22 cellular contexts compared by ENCODE assay signal in the genomic region with DNA sequence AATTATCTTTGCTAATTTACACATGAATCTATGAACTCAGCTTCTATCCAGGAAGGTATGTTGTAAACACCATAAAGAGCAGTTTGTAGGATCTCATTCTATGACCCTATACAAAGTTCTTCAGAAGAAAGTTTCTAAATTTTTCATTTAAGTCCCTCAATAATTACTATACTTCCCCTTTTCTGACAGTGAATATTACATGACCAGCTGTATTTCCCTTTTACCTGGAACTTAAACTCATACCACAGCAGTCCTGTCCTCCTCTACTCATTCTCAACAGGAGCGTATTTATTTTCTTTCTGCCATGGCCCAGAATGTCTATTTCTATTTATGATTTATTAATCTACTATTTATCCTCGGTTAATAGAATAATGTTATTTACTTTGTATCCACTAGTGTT.
"Had no signal": no experiment of that assay in that cellular context is flagged by ENCODE, and none has a peak within 500 bp of the region (broad histone marks: within the 10 kb centered on the region; RNA-seq: fewer than 3 reads in every experiment).

No MANE protein-coding gene starts in this region.

- H3K27ac ChIP-seq: brain microvascular endothelial cell, coronary artery, upper lobe of right lung, WERI-Rb-1 had no signal

- H3K27ac Mint-ChIP-seq: activated T-helper 1 cell treated with anti-CD3 and anti-CD28 coated beads, Interleukin-12 subunit alpha, Interleukin-12 subunit beta, Interleukin-2, Interleukin-4 antibody, amounts not matched to agents 30 ng/mL and 10 ng/mL and 1 ng/mL, durations not matched to agents 14 hours and 24 hours and 36 hours had no signal

- H3K4me2 ChIP-seq: smooth muscle cell had no signal

- H3K27me3 ChIP-seq: brain microvascular endothelial cell, upper lobe of right lung had no signal

- H3K4me3 ChIP-seq: coronary artery, lung, smooth muscle cell, upper lobe of right lung had no signal

- ATAC-seq: sciatic nerve, upper lobe of right lung had no signal

- DNase-seq: activated CD4-positive, alpha-beta T cell treated with anti-CD3 and anti-CD28 coated beads, Interleukin-2, amount 50 U/mL, for 4 hours; activated naive CD4-positive, alpha-beta T cell; activated T-cell treated with anti-CD3 and anti-CD28 coated beads for 4 hours; aorta; brain microvascular endothelial cell; erythroblast; foreskin melanocyte; glutamatergic neuron; midbrain; nephron progenitor cell; nucleus accumbens; stimulated activated CD4-positive, alpha-beta T cell treated with anti-CD3 and anti-CD28 coated beads, Interleukin-4, amount 100 ng/mL, for 1 hour; T-helper 1 cell; T1000; upper lobe of right lung; WERI-Rb-1 had no signal

- H3K4me3 Mint-ChIP-seq: activated T-helper 1 cell treated with anti-CD3 and anti-CD28 coated beads, Interleukin-12 subunit alpha, Interleukin-12 subunit beta, Interleukin-2, Interleukin-4 antibody, amounts not matched to agents 30 ng/mL and 10 ng/mL and 1 ng/mL, durations not matched to agents 14 hours and 24 hours and 36 hours; central memory CD8-positive, alpha-beta T cell; nephron progenitor cell had no signal

- H3K36me3 ChIP-seq: brain microvascular endothelial cell had no signal

- H3K9me3 Mint-ChIP-seq: activated T-helper 1 cell treated with anti-CD3 and anti-CD28 coated beads, Interleukin-12 subunit alpha, Interleukin-12 subunit beta, Interleukin-2, Interleukin-4 antibody, amounts not matched to agents 30 ng/mL and 10 ng/mL and 1 ng/mL, durations not matched to agents 14 hours and 24 hours and 36 hours; central memory CD8-positive, alpha-beta T cell; nephron progenitor cell had no signal

- H3K9me3 ChIP-seq: upper lobe of right lung had no signal

- H3K27me3 Mint-ChIP-seq: central memory CD8-positive, alpha-beta T cell had no signal
